Comparison of ENCODE assay signal across 13 cellular contexts in the genomic region with DNA sequence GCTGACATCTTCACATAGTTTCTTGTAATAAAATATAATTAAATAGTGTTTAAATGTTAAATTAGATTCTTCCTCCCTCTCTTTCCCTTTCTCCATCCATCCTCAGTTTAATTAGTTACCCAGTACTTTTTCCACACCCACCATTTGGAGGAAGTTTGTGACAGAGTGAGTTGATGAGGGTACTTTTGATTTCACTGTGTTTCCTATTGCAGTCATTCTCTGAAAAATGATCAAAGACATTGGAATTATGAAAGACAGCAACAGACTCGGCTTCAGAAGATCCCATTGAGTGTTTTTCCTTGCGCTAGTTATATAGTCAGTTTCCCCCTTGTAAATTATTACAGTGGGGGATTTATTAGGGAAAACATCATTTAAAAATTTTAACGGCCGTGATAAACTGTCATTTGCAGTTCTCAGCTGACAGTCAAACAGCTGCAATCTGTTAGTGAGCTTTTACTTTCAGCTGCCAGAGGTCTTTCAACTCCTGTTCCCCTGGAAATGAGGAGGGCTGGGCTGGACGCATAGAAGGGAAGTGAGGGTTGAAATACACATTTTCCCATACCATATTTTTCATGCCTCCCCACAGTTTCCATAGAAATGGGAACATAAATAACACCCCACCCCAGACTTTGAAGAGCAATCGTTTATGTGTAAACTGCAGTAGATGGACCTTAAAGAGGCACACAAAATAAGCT.
DNase-seq lines count a peak whose midpoint lies in the region; ATAC-seq and TF ChIP-seq lines count a peak whose summit lies in the region.
"Had no signal": no experiment of that assay in that cellular context is flagged by ENCODE, and none has a peak within 500 bp of the region (broad histone marks: within the 10 kb centered on the region; RNA-seq: fewer than 3 reads in every experiment).

No MANE protein-coding gene starts in this region.

- H3K4me2 ChIP-seq in SK-N-SH = no peak overlapping the region
- H3K4me2 ChIP-seq in hepatocyte = peak overlapping the region; percentile 52

- CTCF ChIA-PET in SK-N-SH (lab: Yijun Ruan, JAX) = interaction anchor here (0.8 to 1.5 kb wide), 3 partner anchors 44 to 61 kb away, joined by 3 to 5 read pairs (median 3); no protein-coding TSS in a partner anchor
- CTCF ChIA-PET in MCF 10A (lab: Yijun Ruan, JAX) = interaction anchor here (1.6 kb wide), 1 partner anchor 44 kb away, joined by 8 read pairs; no protein-coding TSS in a partner anchor

- H3F3A ChIP-seq in SK-N-SH (replicated peaks; ENCODE audit: insufficient read depth) = no peaks in the 10 kb centered on the region

- POLR2A ChIA-PET in SK-N-SH (lab: Yijun Ruan, JAX) (no interaction called here), MCF 10A (lab: Yijun Ruan, JAX) (no interaction called here)

- peaks cover 16 to 17% of the 10 kb centered on the region in 2 donors for H3K4me1 Mint-ChIP-seq in stimulated activated naive B cell treated with anti-CD40 and anti-IgM and Interleukin-4, amounts not matched to agents 10 μg/mL and 1 μg/mL and 100 μg/mL, for 72 hours
- peaks cover 8% of the 10 kb centered on the region for H3K4me1 Mint-ChIP-seq in MCF 10A (ENCODE audit: insufficient read depth, unreplicated experiment)

- BruUV-seq in MCF 10A (replicated peaks; lab: Mats Ljungman, UMichigan) = no TSS peak

- no peak overlapping the region for H3K27ac ChIP-seq in SK-N-SH (ENCODE audit: low read depth in 2 of 2, low read length in 1 of 2)
- no peak overlapping the region for H3K27ac ChIP-seq in hepatocyte
- H3K27ac ChIP-seq: gastrocnemius medialis, right lobe of liver, SK-N-MC had no signal

- H3K79me2 ChIP-seq in SK-N-SH (ENCODE audit: insufficient read depth) (no peaks in the 10 kb centered on the region), hepatocyte (no peaks in the 10 kb centered on the region)

- H3K9me3 Mint-ChIP-seq in activated naive CD4-positive, alpha-beta T cell treated with anti-CD3 and anti-CD28 coated beads, Interleukin-2, amount 50 U/mL, for 72 hours = no peaks in the 10 kb centered on the region
- H3K9me3 Mint-ChIP-seq in stimulated activated naive B cell treated with anti-CD40 and anti-IgM and Interleukin-4, amounts not matched to agents 10 μg/mL and 1 μg/mL and 100 μg/mL, for 72 hours = no peaks in the 10 kb centered on the region
- no peaks in the 10 kb centered on the region for H3K9me3 Mint-ChIP-seq in MCF 10A (ENCODE audit: unreplicated experiment)

- intact Hi-C loops in MCF 10A (cut with micrococcal nuclease) = no loop called here

- H2AFZ ChIP-seq in SK-N-SH (ENCODE audit: low read depth) (no peak overlapping the region), hepatocyte (no peak overlapping the region)

- H3K36me3 Mint-ChIP-seq in activated naive CD4-positive, alpha-beta T cell treated with anti-CD3 and anti-CD28 coated beads, Interleukin-2, amount 50 U/mL, for 72 hours = no peaks in the 10 kb centered on the region
- H3K36me3 Mint-ChIP-seq in stimulated activated naive B cell treated with anti-CD40 and anti-IgM and Interleukin-4, amounts not matched to agents 10 μg/mL and 1 μg/mL and 100 μg/mL, for 72 hours = peaks cover 4 to 17% of the 10 kb centered on the region in 2 donors
- H3K36me3 Mint-ChIP-seq in MCF 10A (ENCODE audit: insufficient read depth, unreplicated experiment) = no peaks in the 10 kb centered on the region

- peak; percentile 74 to 88 for ATAC-seq in activated naive CD4-positive, alpha-beta T cell treated with anti-CD3 and anti-CD28 coated beads, Interleukin-2, amount 50 U/mL, for 72 hours
- peak; percentile 31 to 53 for ATAC-seq in stimulated activated naive B cell treated with anti-CD40 and anti-IgM and Interleukin-4, amounts not matched to agents 10 μg/mL and 1 μg/mL and 100 μg/mL, for 72 hours (replicated peaks)
- ATAC-seq: gastrocnemius medialis had no signal

- peak overlapping the region; percentile 4 to 82 for H3K27ac Mint-ChIP-seq in activated naive CD4-positive, alpha-beta T cell treated with anti-CD3 and anti-CD28 coated beads, Interleukin-2, amount 50 U/mL, for 72 hours
- H3K27ac Mint-ChIP-seq in stimulated activated naive B cell treated with anti-CD40 and anti-IgM and Interleukin-4, amounts not matched to agents 10 μg/mL and 1 μg/mL and 100 μg/mL, for 72 hours = peak overlapping the region; percentile 52
- H3K27ac Mint-ChIP-seq in MCF 10A (ENCODE audit: low read depth, unreplicated experiment) = no peak overlapping the region

- TF ChIP-seq CTCF in SK-N-SH (IDR thresholded peaks at IDR 0.05) (no peak), hepatocyte (IDR thresholded peaks at IDR 0.05; ENCODE audit: poor library complexity) (no peak), MCF 10A (IDR thresholded peaks at IDR 0.05; ENCODE audit: unreplicated experiment) (no peak)

- H3K36me3 ChIP-seq in SK-N-SH (replicated peaks in 1 of 2; ENCODE audit: control insufficient read depth in 1 of 2, insufficient read depth in 2 of 2, low read length in 1 of 2) (no peaks in the 10 kb centered on the region), hepatocyte (replicated peaks; ENCODE audit: insufficient read depth, low read depth) (no peaks in the 10 kb centered on the region)
- H3K36me3 ChIP-seq: gastrocnemius medialis, right lobe of liver had no signal

- peak overlapping the region; percentile 54 to 57 for H3K4me3 Mint-ChIP-seq in stimulated activated naive B cell treated with anti-CD40 and anti-IgM and Interleukin-4, amounts not matched to agents 10 μg/mL and 1 μg/mL and 100 μg/mL, for 72 hours
- no peak overlapping the region for H3K4me3 Mint-ChIP-seq in MCF 10A (ENCODE audit: unreplicated experiment)

- TF ChIP-seq RAD21 in SK-N-SH (IDR thresholded peaks at IDR 0.05; ENCODE audit: low read length) = no peak

- no peaks in the 10 kb centered on the region for H3K27me3 ChIP-seq in SK-N-SH (ENCODE audit: insufficient read depth)
- no peaks in the 10 kb centered on the region for H3K27me3 ChIP-seq in hepatocyte
- H3K27me3 ChIP-seq: gastrocnemius medialis, right lobe of liver had no signal

- H3K9me3 ChIP-seq in SK-N-SH (no peaks in the 10 kb centered on the region), hepatocyte (ENCODE audit: low read depth) (no peaks in the 10 kb centered on the region)
- H3K9me3 ChIP-seq: gastrocnemius medialis, right lobe of liver had no signal

- H3K9ac ChIP-seq in SK-N-SH = no peak overlapping the region

- H3K4me3 ChIP-seq in SK-N-SH (ENCODE audit: low read depth in 2 of 2, low read length in 1 of 2) = no peak overlapping the region
- H3K4me3 ChIP-seq in hepatocyte = no peak overlapping the region
- H3K4me3 ChIP-seq: gastrocnemius medialis, lung, right lobe of liver, SK-N-MC had no signal

- H4K20me1 ChIP-seq in SK-N-SH (ENCODE audit: insufficient read depth) (no peaks in the 10 kb centered on the region), hepatocyte (ENCODE audit: insufficient read depth, poor library complexity, severe bottlenecking) (no peaks in the 10 kb centered on the region)

- WGBS in SK-N-SH (ENCODE audit: low lambda C conversion rate) = 53% methylated on average over 6 of the region's 6 CpGs
- 30% methylated on average over 6 of the region's 6 CpGs for WGBS in hepatocyte (ENCODE audit: low lambda C conversion rate, missing lambda C conversion rate)

- no peak for TF ChIP-seq EP300 in SK-N-SH (IDR thresholded peaks at IDR 0.05; ENCODE audit: borderline replicate concordance in 1 of 2, low read depth in 1 of 2, low read length in 1 of 2)

- H3K4me1 ChIP-seq in SK-N-SH (ENCODE audit: control insufficient read depth in 1 of 2, insufficient read depth in 2 of 2, low read depth in 1 of 2, low read length in 1 of 2) = peaks cover 0 to 4% of the 10 kb centered on the region in 2 experiments; a peak in 1 of 4 replicates
- H3K4me1 ChIP-seq in hepatocyte (ENCODE audit: insufficient read depth) = peaks cover 10% of the 10 kb centered on the region
- H3K4me1 ChIP-seq: gastrocnemius medialis had no signal

- peaks cover 2% of the 10 kb centered on the region; the same call in 1 of the 2 replicates for H3K9me2 ChIP-seq in SK-N-SH
- H3K9me2 ChIP-seq in hepatocyte (replicated peaks; ENCODE audit: insufficient read depth) = no peaks in the 10 kb centered on the region

- no peaks in the 10 kb centered on the region for H3K27me3 Mint-ChIP-seq in stimulated activated naive B cell treated with anti-CD40 and anti-IgM and Interleukin-4, amounts not matched to agents 10 μg/mL and 1 μg/mL and 100 μg/mL, for 72 hours
- H3K27me3 Mint-ChIP-seq in MCF 10A (ENCODE audit: insufficient read depth, unreplicated experiment) = no peaks in the 10 kb centered on the region

- DNase-seq in activated naive CD4-positive, alpha-beta T cell treated with anti-CD3 and anti-CD28 coated beads, Interleukin-2, amount 50 U/mL, for 72 hours (ENCODE audit: low spot score in 2 of 2) = no peak
- DNase-seq in activated naive CD4-positive, alpha-beta T cell treated with anti-CD3 and anti-CD28 coated beads, Interleukin-2, amount 50 U/mL, for 16 hours = no peak
- DNase-seq in SK-N-SH (peak; percentile 22), hepatocyte (ENCODE audit: low spot score) (no peak), SW480 (ENCODE audit: low spot score) (no peak), DMS53 treated with DMSO at 0.1 percent for 48 hours (lab: John Stamatoyannopoulos, UW; ENCODE audit: unreplicated experiment) (no peak), MCF 10A (ENCODE audit: unreplicated experiment) (no peak)
- DNase-seq in stimulated activated naive B cell treated with anti-CD40 and anti-IgM and Interleukin-4, amounts not matched to agents 10 μg/mL and 1 μg/mL and 100 μg/mL, for 72 hours = no peak
- DNase-seq: C1 segment of cervical spinal cord, gastrocnemius medialis, right lobe of liver had no signal

TF ChIP-seq in SK-N-SH, 30 proteins besides CTCF, POLR2A, EP300 and RAD21 (continues in another document):
- TF ChIP-seq GATA2 (CRISPR knock-in tag; IDR thresholded peaks at IDR 0.05) = no peak
- no peak for TF ChIP-seq ZBTB33 (IDR thresholded peaks at IDR 0.05; ENCODE audit: borderline replicate concordance, low read depth)
- no peak for TF ChIP-seq EZH2phosphoT487 (IDR thresholded peaks at IDR 0.05; ENCODE audit: borderline replicate concordance, low read depth)
- TF ChIP-seq CHD2 (IDR thresholded peaks at IDR 0.05; ENCODE audit: low read length, partially characterized antibody) = no peak
